ENCODE assay signal across 8 cellular contexts in the genomic region with DNA sequence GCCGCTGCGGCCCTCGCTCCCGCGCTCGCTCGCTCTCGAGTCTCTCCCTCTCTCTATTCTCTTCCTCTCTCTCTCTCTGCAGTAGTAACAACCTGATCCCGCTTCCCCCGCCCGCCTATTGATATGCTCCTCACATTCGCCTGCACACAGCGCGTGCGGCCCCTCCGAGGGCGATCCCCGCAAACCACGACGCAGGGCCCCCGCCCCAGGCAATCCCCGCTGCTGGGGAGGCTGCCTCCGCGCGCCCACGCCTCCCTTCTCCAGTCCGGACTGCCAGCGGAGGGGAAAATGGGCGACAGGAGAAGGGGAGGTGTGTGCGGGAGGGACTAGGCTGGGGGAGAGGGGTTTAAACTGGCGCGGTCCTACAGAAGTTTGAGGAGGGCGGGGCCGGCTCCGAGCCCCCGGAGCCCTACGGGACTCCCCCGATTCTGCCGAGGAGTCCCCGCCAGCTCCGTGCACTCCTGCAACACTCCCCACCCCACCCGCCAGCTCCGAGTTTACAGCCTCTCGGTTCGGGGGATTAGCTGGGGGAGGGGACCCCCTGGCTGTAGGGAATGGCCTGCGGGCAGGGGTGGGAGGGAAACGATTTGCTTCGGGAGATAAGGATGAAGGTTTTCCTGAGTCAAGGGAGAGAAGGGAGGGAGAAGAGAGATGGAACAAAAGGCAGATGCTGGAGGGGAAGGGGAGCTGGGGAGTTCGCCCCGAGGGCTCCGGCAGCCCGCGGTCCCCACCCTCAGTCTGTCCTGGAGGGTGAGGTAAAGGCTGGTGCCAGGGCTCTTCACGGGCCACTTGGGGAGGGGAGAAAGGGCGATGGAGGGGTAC.
DNase-seq lines count a peak whose midpoint lies in the region; ATAC-seq and TF ChIP-seq lines count a peak whose summit lies in the region.

No MANE protein-coding gene starts in this region.

- intact Hi-C loops in Panc1 (cut with micrococcal nuclease; ENCODE audit: unreplicated experiment): no loop called here
- intact Hi-C loops in prostate gland (cut with DNase I): no loop called here

- H3K4me1 ChIP-seq in Panc1 (ENCODE audit: control insufficient read depth, insufficient read depth, low read length) (0 out of 2 replicates have a peak, but pooled peaks cover 7% of the 10 kb centered on the region), fibroblast of lung (ENCODE audit: control insufficient read depth, extremely low read depth, insufficient read depth, low read length) (peaks cover 6% of the 10 kb centered on the region), prostate gland (replicated peaks) (no peaks in the 10 kb centered on the region)

- TF ChIP-seq POLR2A in prostate gland (IDR thresholded peaks at IDR 0.05): no peak

- H3K9ac ChIP-seq in fibroblast of lung (ENCODE audit: insufficient read depth, low read length): peak overlapping the region; percentile 2

- peak overlapping the region; percentile 59 for H3K4me2 ChIP-seq in fibroblast of lung (ENCODE audit: extremely low read depth, insufficient read depth, low read length)

- H3K36me3 ChIP-seq in Panc1 (ENCODE audit: control insufficient read depth, insufficient read depth, low read length) (no peaks in the 10 kb centered on the region), fibroblast of lung (ENCODE audit: control insufficient read depth, insufficient read depth, low read length) (no peaks in the 10 kb centered on the region), prostate gland (no peaks in the 10 kb centered on the region)

- under 1% methylated on average over 55 of the region's 55 CpGs for WGBS in prostate gland

- DNase-seq in G401 (ENCODE audit: low spot score): peak; percentile 45
- DNase-seq in Panc1 (ENCODE audit: low read depth, low spot score): no peak
- DNase-seq in fibroblast of lung (ENCODE audit: low read depth in 2 of 2): no peak
- no peak for DNase-seq in prostate gland (ENCODE audit: low spot score)
- DNase-seq in NAMALWA (ENCODE audit: low spot score): no peak
- DNase-seq in NCI-H128 (lab: John Stamatoyannopoulos, UW; ENCODE audit: unreplicated experiment): no peak
- DNase-seq in HUDEP-2 (lab: John Stamatoyannopoulos, UW; ENCODE audit: unreplicated experiment in 76 of 76): no peak

- no peaks in the 10 kb centered on the region for H4K20me1 ChIP-seq in fibroblast of lung (ENCODE audit: control insufficient read depth, extremely low read depth, insufficient read depth, low read length)

- H3K4me3 ChIP-seq in Panc1 (ENCODE audit: low read depth in 2 of 2, low read length in 2 of 2) (peak overlapping the region; percentile 17 to 39; a peak in 3 of 4 replicates), fibroblast of lung (replicated peaks in 1 of 4; ENCODE audit: control extremely low read depth in 1 of 4, insufficient read depth in 1 of 4, low read depth in 3 of 4, low read length in 4 of 4) (peak overlapping the region in 1 of 4 experiments; percentile 22), prostate gland (peak overlapping the region; percentile 15 to 21)

- BruUV-seq in Panc1 (replicated peaks; lab: Mats Ljungman, UMichigan): no TSS peak

- H3K79me2 ChIP-seq in fibroblast of lung (ENCODE audit: control insufficient read depth, insufficient read depth, low read length): no peaks in the 10 kb centered on the region

- CTCF ChIA-PET in Panc1 (lab: Charles Lee): no interaction called here

- in situ Hi-C loops in G401 (cut with HindIII; ENCODE audit: low sequenced_read_pairs): no loop called here
- in situ Hi-C loops in Panc1 (cut with HindIII; ENCODE audit: low pct_unique_long_range_greater_than_20kb, low sequenced_read_pairs): no loop called here

- H3K9me3 ChIP-seq in Panc1 (ENCODE audit: control insufficient read depth, insufficient read depth, low read depth, low read length) (no peaks in the 10 kb centered on the region), fibroblast of lung (ENCODE audit: control insufficient read depth, insufficient read depth, low read depth, low read length) (no peaks in the 10 kb centered on the region), prostate gland (no peaks in the 10 kb centered on the region)

- no peak for TF ChIP-seq CTCF in Panc1 (IDR thresholded peaks at IDR 0.05)
- no peak for TF ChIP-seq CTCF in fibroblast of lung (conservative IDR thresholded peaks at IDR 0.05 in 1 of 2, IDR thresholded peaks at IDR 0.05 in 1 of 2; ENCODE audit: low read depth in 1 of 2, low read length in 2 of 2)
- TF ChIP-seq CTCF in prostate gland (IDR thresholded peaks at IDR 0.05): no peak

- POLR2A ChIA-PET in Panc1 (lab: Charles Lee): no interaction called here

- H2AFZ ChIP-seq in fibroblast of lung (ENCODE audit: low read length): no peak overlapping the region

- no peak overlapping the region for H3K27ac ChIP-seq in Panc1 (ENCODE audit: low read length)
- H3K27ac ChIP-seq in fibroblast of lung (ENCODE audit: insufficient read depth, low read length): no peak overlapping the region
- no peak overlapping the region for H3K27ac ChIP-seq in prostate gland

- ATAC-seq in Panc1 (peak; percentile 53; the same call in 1 of the 2 replicates), GM21360 (IDR thresholded peaks at IDR 0.05; ENCODE audit: unreplicated experiment) (no peak)

- H3K27me3 ChIP-seq in Panc1 (ENCODE audit: control insufficient read depth, insufficient read depth, low read length): peaks cover 3% of the 10 kb centered on the region; the same call in 1 of the 2 replicates
- H3K27me3 ChIP-seq in fibroblast of lung (ENCODE audit: control insufficient read depth, insufficient read depth, low read length): peaks cover 54% of the 10 kb centered on the region
- H3K27me3 ChIP-seq in prostate gland (replicated peaks; ENCODE audit: insufficient read depth): peaks cover 7% of the 10 kb centered on the region
